ENCODE assay signal across 8 cellular contexts in genomic region chr3:124565013-124565412, GRCh38.
DNase-seq lines count a peak whose midpoint lies in the region; ATAC-seq, FAIRE-seq and TF ChIP-seq lines count a peak whose summit lies in the region.

No MANE protein-coding gene starts in this region.

- H3K9me1 ChIP-seq in endothelial cell of umbilical vein (replicated peaks; ENCODE audit: control insufficient read depth, extremely low read depth, insufficient read depth, low read length): no peaks in the 10 kb centered on the region

- dilution Hi-C loops in endothelial cell of umbilical vein (cut with MboI; ENCODE audit: extremely low pct_ligation_motif_present, low sequenced_read_pairs): no loop called here

- no peaks in the 10 kb centered on the region for H3K79me2 ChIP-seq in endothelial cell of umbilical vein (ENCODE audit: control insufficient read depth, insufficient read depth, low read length)

- H3K27me3 ChIP-seq in endothelial cell of umbilical vein (ENCODE audit: control insufficient read depth in 2 of 2, insufficient read depth in 2 of 2, low read length in 2 of 2): peaks cover 9 to 16% of the 10 kb centered on the region in 2 experiments

- H3K27ac Mint-ChIP-seq in stimulated activated naive CD8-positive, alpha-beta T cell treated with anti-CD3 and anti-CD28 coated beads, Interleukin-15, amount 100 ng/mL, for 72 hours: no peak overlapping the region

- no peaks in the 10 kb centered on the region for H3K9me3 ChIP-seq in endothelial cell of umbilical vein (replicated peaks; ENCODE audit: control insufficient read depth, insufficient read depth, low read length)

- no peaks in the 10 kb centered on the region for H3K36me3 ChIP-seq in endothelial cell of umbilical vein (ENCODE audit: control insufficient read depth in 2 of 2, extremely low read depth in 1 of 2, insufficient read depth in 2 of 2, low read length in 2 of 2)

- H3K4me2 ChIP-seq in endothelial cell of umbilical vein (ENCODE audit: insufficient read depth, low read length): no peak overlapping the region

- H3K9me3 Mint-ChIP-seq in stimulated activated naive CD8-positive, alpha-beta T cell treated with anti-CD3 and anti-CD28 coated beads, Interleukin-15, amount 100 ng/mL, for 72 hours: no peaks in the 10 kb centered on the region

- H3K27me3 Mint-ChIP-seq in stimulated activated naive CD8-positive, alpha-beta T cell treated with anti-CD3 and anti-CD28 coated beads, Interleukin-15, amount 100 ng/mL, for 72 hours: peaks cover 68% of the 10 kb centered on the region

- no peak overlapping the region for H3K27ac ChIP-seq in C4-2B
- H3K27ac ChIP-seq in endothelial cell of umbilical vein (ENCODE audit: insufficient read depth, low read depth, low read length): no peak overlapping the region

- no peaks in the 10 kb centered on the region for H3K4me1 ChIP-seq in endothelial cell of umbilical vein (ENCODE audit: control insufficient read depth, extremely low read depth, insufficient read depth, low read length)

- CTCF ChIA-PET in endothelial cell of umbilical vein (lab: Charles Lee): interaction anchor here (0.6 to 11.4 kb wide), 41 partner anchors 9 to 1021 kb away, joined by 3 to 301 read pairs (median 4); no protein-coding TSS in a partner anchor

- no peak overlapping the region for H2AFZ ChIP-seq in endothelial cell of umbilical vein (ENCODE audit: low read depth, low read length)

- no TSS peak for BruUV-seq in endothelial cell of umbilical vein (replicated peaks; lab: Mats Ljungman, UMichigan)

- no peak for TF ChIP-seq POLR2A in endothelial cell of umbilical vein (IDR thresholded peaks at IDR 0.05; ENCODE audit: low read depth, low read length)

- POLR2A ChIA-PET in endothelial cell of umbilical vein (lab: Charles Lee): no interaction called here

- peak; percentile 53 for DNase-seq in HCEC 1CT
- peak; percentile 39 for DNase-seq in NCI-H526 treated with DMSO at 0.1 percent for 48 hours (lab: John Stamatoyannopoulos, UW)
- DNase-seq in activated CD8-positive, alpha-beta memory T cell treated with anti-CD3 and anti-CD28 coated beads for 24 hours: peak; percentile 72
- DNase-seq in endothelial cell of umbilical vein (ENCODE audit: low read depth, low spot score): peak; percentile 71
- DNase-seq in midbrain (lab: John Stamatoyannopoulos, UW): peak; percentile 81
- peak; percentile 34 to 52 for DNase-seq in stimulated activated naive CD8-positive, alpha-beta T cell treated with anti-CD3 and anti-CD28 coated beads, Interleukin-15, amount 100 ng/mL, for 72 hours

- H3K4me3 Mint-ChIP-seq in stimulated activated naive CD8-positive, alpha-beta T cell treated with anti-CD3 and anti-CD28 coated beads, Interleukin-15, amount 100 ng/mL, for 72 hours: no peak overlapping the region

- ATAC-seq in stimulated activated naive CD8-positive, alpha-beta T cell treated with anti-CD3 and anti-CD28 coated beads, Interleukin-15, amount 100 ng/mL, for 72 hours: no peak
- no peak for ATAC-seq in GM18907 (IDR thresholded peaks at IDR 0.05; ENCODE audit: unreplicated experiment)

- H3K4me3 ChIP-seq in endothelial cell of umbilical vein (replicated peaks in 1 of 3; ENCODE audit: insufficient read depth in 1 of 3, low read depth in 1 of 3, low read length in 3 of 3): no peak overlapping the region

- no peaks in the 10 kb centered on the region for H4K20me1 ChIP-seq in endothelial cell of umbilical vein (replicated peaks; ENCODE audit: control insufficient read depth, extremely low read depth, insufficient read depth, low read length)

- peak; percentile 93 for FAIRE-seq in endothelial cell of umbilical vein (lab: Jason Lieb, UNC)

- H3K9ac ChIP-seq in endothelial cell of umbilical vein (replicated peaks; ENCODE audit: extremely low read depth, insufficient read depth, low read length): no peak overlapping the region

- intact Hi-C loops in endothelial cell of umbilical vein (cut with micrococcal nuclease): loop anchor here (1.0 kb wide), 3 partner anchors 124 to 336 kb away; no protein-coding TSS in a partner anchor

- H3K4me1 Mint-ChIP-seq in stimulated activated naive CD8-positive, alpha-beta T cell treated with anti-CD3 and anti-CD28 coated beads, Interleukin-15, amount 100 ng/mL, for 72 hours: peaks cover 14% of the 10 kb centered on the region

- TF ChIP-seq CTCF in C4-2B (conservative IDR thresholded peaks at IDR 0.05) (peak; percentile 96), endothelial cell of umbilical vein (IDR thresholded peaks at IDR 0.05; ENCODE audit: extremely low read depth in 1 of 2, insufficient read depth in 1 of 2, low read depth in 1 of 2, low read length in 2 of 2) (peak; percentile 79 to 84)

TF ChIP-seq in endothelial cell of umbilical vein, 7 proteins besides CTCF, POLR2A, EP300 and RAD21:
- TF ChIP-seq MYC (IDR thresholded peaks at IDR 0.05; ENCODE audit: low read depth, low read length) (no peak), POLR2AphosphoS5 (IDR thresholded peaks at IDR 0.05; ENCODE audit: insufficient read depth, low read depth, low read length) (no peak), GATA2 (IDR thresholded peaks at IDR 0.05; ENCODE audit: insufficient read depth, insufficient read length, low read depth, low read length) (no peak), FOS (IDR thresholded peaks at IDR 0.05; ENCODE audit: borderline replicate concordance, insufficient read depth, low read length) (no peak), EZH2 (IDR thresholded peaks at IDR 0.05; ENCODE audit: borderline replicate concordance, low read depth, low read length, severe bottlenecking) (no peak), JUN (IDR thresholded peaks at IDR 0.05; ENCODE audit: borderline replicate concordance, insufficient read depth, insufficient read length, low read depth) (no peak), MAX (IDR thresholded peaks at IDR 0.05; ENCODE audit: insufficient read depth, insufficient read length) (no peak)
